8 cellular contexts compared by ENCODE assay signal in the genomic region with DNA sequence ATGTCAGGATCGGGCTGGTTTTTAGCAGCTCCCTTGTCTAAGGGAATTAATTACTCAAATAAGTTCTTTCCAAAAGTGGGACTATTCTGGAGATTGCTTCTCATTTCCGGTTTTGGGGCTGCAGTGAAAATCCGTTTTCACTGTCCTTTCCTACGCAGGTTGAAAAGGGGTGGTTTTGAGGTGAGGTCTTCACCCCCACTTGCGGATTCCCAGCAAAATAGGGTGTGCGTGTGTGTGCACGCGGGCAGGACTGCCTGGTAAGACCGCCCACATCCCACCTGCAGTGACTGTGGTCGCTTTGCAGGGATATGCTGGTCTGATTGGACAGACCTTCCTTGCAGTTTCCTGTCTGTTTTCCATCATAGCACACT. TPM values are rescaled to one million over a fixed set of nuclear protein-coding genes. Genes with fewer than 3 reads are reported as not detected.
DNase-seq lines count a peak whose midpoint lies in the region; ATAC-seq and TF ChIP-seq lines count a peak whose summit lies in the region.

No MANE protein-coding gene starts in this region.

- H3K27me3 Mint-ChIP-seq in T-helper 1 cell treated with Interleukin-12 subunit alpha and Interleukin-12 subunit beta and Interleukin-4 antibody, amounts not matched to agents 30 μg/mL and 1 μg/mL, for 36 hours (ENCODE audit: low read depth) = no peaks in the 10 kb centered on the region
- H3K27me3 Mint-ChIP-seq in central memory CD8-positive, alpha-beta T cell = no peaks in the 10 kb centered on the region
- H3K27me3 Mint-ChIP-seq in mesothelial cell of epicardium (ENCODE audit: low read depth) = no peaks in the 10 kb centered on the region

- H3K4me3 Mint-ChIP-seq in T-helper 1 cell treated with Interleukin-12 subunit alpha and Interleukin-12 subunit beta and Interleukin-4 antibody, amounts not matched to agents 30 μg/mL and 1 μg/mL, for 36 hours = peak overlapping the region; percentile 98
- peak overlapping the region; percentile 91 for H3K4me3 Mint-ChIP-seq in central memory CD8-positive, alpha-beta T cell
- peak overlapping the region; percentile 84 for H3K4me3 Mint-ChIP-seq in mesothelial cell of epicardium

- ATAC-seq in HG02852 (IDR thresholded peaks at IDR 0.05; ENCODE audit: unreplicated experiment) = peak; percentile 19
- peak; percentile 21 for ATAC-seq in central memory CD8-positive, alpha-beta T cell (replicated peaks; ENCODE audit: extremely low read depth, poor library complexity, severe bottlenecking)

- DNase-seq in GM13977 (ENCODE audit: low spot score) = peak; percentile 21
- no peak for DNase-seq in central memory CD8-positive, alpha-beta T cell (ENCODE audit: low spot score in 2 of 2)
- DNase-seq in mesothelial cell of epicardium (ENCODE audit: low spot score in 2 of 2, unreplicated experiment in 2 of 2) = no peak
- peak in 9 of 49 donors; percentile 1 to 30 (median 11) for DNase-seq in substantia nigra (lab: John Stamatoyannopoulos, UW)
- no peak for DNase-seq in OCI-M1 (lab: John Stamatoyannopoulos, UW)
- DNase-seq in GM19240 (ENCODE audit: insufficient read length, low spot score) = no peak

- in situ Hi-C loops in GM13977 (cut with MboI; ENCODE audit: low pct_unique_long_range_greater_than_20kb, low sequenced_read_pairs, unreplicated experiment) = no loop called here

- H3K27ac Mint-ChIP-seq in T-helper 1 cell treated with Interleukin-12 subunit alpha and Interleukin-12 subunit beta and Interleukin-4 antibody, amounts not matched to agents 30 μg/mL and 1 μg/mL, for 36 hours = peak overlapping the region; percentile 89
- peak overlapping the region; percentile 88 for H3K27ac Mint-ChIP-seq in central memory CD8-positive, alpha-beta T cell (ENCODE audit: low read depth)
- peak overlapping the region; percentile 88 for H3K27ac Mint-ChIP-seq in mesothelial cell of epicardium

- H3K36me3 Mint-ChIP-seq in T-helper 1 cell treated with Interleukin-12 subunit alpha and Interleukin-12 subunit beta and Interleukin-4 antibody, amounts not matched to agents 30 μg/mL and 1 μg/mL, for 36 hours (ENCODE audit: low read depth) = no peaks in the 10 kb centered on the region
- H3K36me3 Mint-ChIP-seq in central memory CD8-positive, alpha-beta T cell (ENCODE audit: insufficient read depth) = peaks cover 6% of the 10 kb centered on the region
- H3K36me3 Mint-ChIP-seq in mesothelial cell of epicardium = no peaks in the 10 kb centered on the region

- H3K9me3 Mint-ChIP-seq in T-helper 1 cell treated with Interleukin-12 subunit alpha and Interleukin-12 subunit beta and Interleukin-4 antibody, amounts not matched to agents 30 μg/mL and 1 μg/mL, for 36 hours = no peaks in the 10 kb centered on the region
- no peaks in the 10 kb centered on the region for H3K9me3 Mint-ChIP-seq in central memory CD8-positive, alpha-beta T cell
- no peaks in the 10 kb centered on the region for H3K9me3 Mint-ChIP-seq in mesothelial cell of epicardium

- peaks cover 12% of the 10 kb centered on the region for H3K4me1 Mint-ChIP-seq in T-helper 1 cell treated with Interleukin-12 subunit alpha and Interleukin-12 subunit beta and Interleukin-4 antibody, amounts not matched to agents 30 μg/mL and 1 μg/mL, for 36 hours (ENCODE audit: low read depth)
- H3K4me1 Mint-ChIP-seq in central memory CD8-positive, alpha-beta T cell = peaks cover 17% of the 10 kb centered on the region
- H3K4me1 Mint-ChIP-seq in mesothelial cell of epicardium = peaks cover 10% of the 10 kb centered on the region

- peak overlapping the region; percentile 92 for H3K27ac ChIP-seq in substantia nigra (ENCODE audit: low read depth, low read length, poor library complexity, severe bottlenecking)

- TF ChIP-seq CTCF in GM13977 (IDR thresholded peaks at IDR 0.05; ENCODE audit: extremely low read depth, insufficient read depth, missing control alignments) (no peak), mesothelial cell of epicardium (IDR thresholded peaks at IDR 0.05; ENCODE audit: unreplicated experiment) (no peak)

RNA-seq across cellular contexts. Expression of a gene that starts 0.5 kb away (rescaled TPM):
- 14.7 to 16.2 TPM (median 15.1 TPM) in 3 replicates for total RNA-seq in mesothelial cell of epicardium
